In the genomic region with DNA sequence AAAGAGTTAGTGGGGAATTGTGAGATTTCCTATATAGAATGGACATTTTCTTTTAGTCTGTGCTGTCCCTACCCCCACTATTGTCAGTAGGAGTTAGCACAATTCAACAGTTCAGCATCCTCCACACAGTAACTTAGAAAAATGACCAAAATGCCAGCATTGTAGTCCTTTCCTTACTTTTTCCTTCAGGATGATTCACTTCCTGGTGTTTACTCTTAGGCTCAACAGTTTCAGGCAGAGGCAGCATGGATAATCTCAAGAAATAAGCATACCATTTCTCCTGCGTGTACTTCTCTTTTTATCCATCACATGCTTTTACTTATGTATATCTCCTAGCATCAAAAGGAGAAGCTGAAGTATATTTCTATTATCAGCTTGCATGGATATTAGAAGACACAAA, we compare ENCODE assay signal across 22 cellular contexts.
DNase-seq lines count a peak whose midpoint lies in the region; ATAC-seq and TF ChIP-seq lines count a peak whose summit lies in the region.
"Had no signal": no experiment of that assay in that cellular context is flagged by ENCODE, and none has a peak within 500 bp of the region (broad histone marks: within the 10 kb centered on the region; RNA-seq: fewer than 3 reads in every experiment).

No MANE protein-coding gene starts in this region.

- H3K9ac ChIP-seq in IMR-90 (ENCODE audit: low read depth, low read length): no peak overlapping the region

- H3K9me3 ChIP-seq in IMR-90 (ENCODE audit: control insufficient read depth, insufficient read depth, low read length): no peaks in the 10 kb centered on the region
- H3K9me3 ChIP-seq: breast epithelium, heart left ventricle had no signal

- H4K91ac ChIP-seq in IMR-90 (ENCODE audit: insufficient read depth, low read depth, low read length): peak overlapping the region; percentile 36; the same call in 1 of the 2 replicates

- H3K4me2 ChIP-seq in IMR-90 (ENCODE audit: low read depth, low read length): peak overlapping the region; percentile 34; the same call in 1 of the 2 replicates

- H2AK5ac ChIP-seq in IMR-90 (ENCODE audit: low read depth, low read length): no peak overlapping the region

- H3K36me3 ChIP-seq in BJ (ENCODE audit: control insufficient read depth, insufficient read depth, low read length) (no peaks in the 10 kb centered on the region), IMR-90 (ENCODE audit: control insufficient read depth, insufficient read depth, low read length) (no peaks in the 10 kb centered on the region)
- H3K36me3 ChIP-seq: breast epithelium, heart left ventricle, stomach had no signal

- H2BK5ac ChIP-seq in IMR-90 (ENCODE audit: low read depth, low read length, poor library complexity, severe bottlenecking): peak overlapping the region; percentile 87

- peak overlapping the region; percentile 70; the same call in 1 of the 2 replicates for H3K56ac ChIP-seq in IMR-90 (ENCODE audit: extremely low read depth, insufficient read depth, low read length)

- peaks cover 8% of the 10 kb centered on the region for H3K4me1 ChIP-seq in IMR-90 (ENCODE audit: control insufficient read depth, insufficient read depth, low read length)
- H3K4me1 ChIP-seq: breast epithelium, heart left ventricle, stomach had no signal

- peak overlapping the region; percentile 83; the same call in 1 of the 2 replicates for H3K14ac ChIP-seq in IMR-90 (replicated peaks; ENCODE audit: low read depth, low read length)

- peak overlapping the region; percentile 75; the same call in 2 of the 3 replicates for H2BK15ac ChIP-seq in IMR-90 (ENCODE audit: low read depth, low read length)

- peak; percentile 15 for DNase-seq in BJ (ENCODE audit: low read depth)
- peak; percentile 84 for DNase-seq in IMR-90
- DNase-seq in choroid plexus epithelial cell (ENCODE audit: low read depth): peak; percentile 33
- DNase-seq in hepatic stellate cell (ENCODE audit: low spot score): peak; percentile 40
- no peak for DNase-seq in occipital lobe (lab: John Stamatoyannopoulos, UW)
- no peak for DNase-seq in epidermal melanocyte (ENCODE audit: insufficient read length, low spot score)
- DNase-seq: activated CD4-positive, alpha-beta T cell treated with anti-CD3 and anti-CD28 coated beads for 36 hours; activated CD8-positive, alpha-beta memory T cell treated with anti-CD3 and anti-CD28 coated beads, Interleukin-2, amount 10 ng/mL, durations not matched to agents 7 days and 5 days; COR-L47; heart left ventricle; MM.1S; NCI-H1436 treated with DMSO at 0.1 percent for 48 hours; NCI-H2171; NCI-H526 treated with DMSO at 0.1 percent for 48 hours; stimulated activated CD4-positive, alpha-beta T cell treated with anti-CD3 and anti-CD28 coated beads, Interleukin-4, amount 100 ng/mL, for 4 hours; stomach; T-cell; trophoblast cell had no signal

- intact Hi-C loops in IMR-90 (cut with micrococcal nuclease): no loop called here

- in situ Hi-C loops in IMR-90 (cut with MboI; ENCODE audit: low sequenced_read_pairs): no loop called here

- no peak overlapping the region for H2AK9ac ChIP-seq in IMR-90 (replicated peaks; ENCODE audit: low read depth, low read length, poor library complexity)

- peak overlapping the region; percentile 83 for H3K4ac ChIP-seq in IMR-90 (ENCODE audit: low read depth, low read length)

- no peak for TF ChIP-seq RAD21 in IMR-90 (IDR thresholded peaks at IDR 0.05; ENCODE audit: low read length)

- peak overlapping the region; percentile 99 for H2BK20ac ChIP-seq in IMR-90 (ENCODE audit: low read depth, low read length)

- ATAC-seq in IMR-90 (ENCODE audit: low read depth) (peak; percentile 98), GM21390 (IDR thresholded peaks at IDR 0.05; ENCODE audit: unreplicated experiment) (no peak), GM21423 (IDR thresholded peaks at IDR 0.05; ENCODE audit: unreplicated experiment) (no peak)
- ATAC-seq: activated CD4-positive, alpha-beta T cell treated with anti-CD3 and anti-CD28 coated beads for 36 hours; activated CD8-positive, alpha-beta memory T cell treated with anti-CD3 and anti-CD28 coated beads, Interleukin-2, amount 10 ng/mL, durations not matched to agents 7 days and 5 days; heart left ventricle; Right ventricle myocardium inferior; T-cell had no signal

- no peak overlapping the region for H2AFZ ChIP-seq in IMR-90 (replicated peaks; ENCODE audit: low read length, poor library complexity)

- H3K23ac ChIP-seq in IMR-90 (ENCODE audit: low read depth, low read length): peak overlapping the region; percentile 28; the same call in 1 of the 2 replicates

- H3K9me1 ChIP-seq in IMR-90 (ENCODE audit: insufficient read depth, low read length): 0 out of 2 replicates have a peak, but pooled peaks cover 3% of the 10 kb centered on the region

- H3K27ac ChIP-seq in IMR-90 (ENCODE audit: insufficient read depth, low read length): no peak overlapping the region
- H3K27ac ChIP-seq: breast epithelium, heart left ventricle, stomach had no signal

- H3K18ac ChIP-seq in IMR-90 (ENCODE audit: low read depth, low read length): peak overlapping the region; percentile 22; the same call in 1 of the 2 replicates

- H3K4me3 ChIP-seq in BJ (ENCODE audit: low read depth, low read length) (no peak overlapping the region), IMR-90 (ENCODE audit: insufficient read depth, low read depth, low read length) (no peak overlapping the region), choroid plexus epithelial cell (ENCODE audit: low read depth, low read length) (no peak overlapping the region)
- H3K4me3 ChIP-seq: breast epithelium, heart left ventricle, stomach had no signal

- H3K27me3 ChIP-seq in BJ (ENCODE audit: control insufficient read depth, insufficient read depth, low read length) (no peaks in the 10 kb centered on the region), IMR-90 (ENCODE audit: control insufficient read depth, insufficient read depth, low read length) (no peaks in the 10 kb centered on the region)
- H3K27me3 ChIP-seq: breast epithelium, heart left ventricle, stomach had no signal

- H3K79me1 ChIP-seq in IMR-90 (ENCODE audit: low read depth in 1 of 2, low read length in 2 of 2): no peaks in the 10 kb centered on the region

- POLR2A ChIA-PET in BJ (lab: Charles Lee) (no interaction called here), IMR-90 (lab: Charles Lee; ENCODE audit: unreplicated experiment) (no interaction called here)

- no TSS peak for BruUV-seq in IMR-90 (replicated peaks; lab: Mats Ljungman, UMichigan)

- CTCF ChIA-PET in BJ (lab: Yijun Ruan, JAX) (interaction anchor here (1.4 kb wide), 1 partner anchor 10 kb away, joined by 5 read pairs; no protein-coding TSS in a partner anchor), IMR-90 (lab: Yijun Ruan, JAX) (interaction anchor here (1.5 kb wide), 1 partner anchor 67 kb away, joined by 3 read pairs; no protein-coding TSS in a partner anchor)

- no peak for TF ChIP-seq POLR2A in IMR-90 (IDR thresholded peaks at IDR 0.05; ENCODE audit: low read depth, low read length)

- no CpG with 5 or more reads among the region's 1 CpG for WGBS in IMR-90 (ENCODE audit: extremely low coverage in 2 of 2, insufficient read length in 1 of 2), 2 experiments

- H4K8ac ChIP-seq in IMR-90 (ENCODE audit: low read depth in 2 of 2, low read length in 2 of 2): peak overlapping the region in 1 of 2 experiments; percentile 84; a peak in 3 of 4 replicates

- peak overlapping the region; percentile 92 for H2BK120ac ChIP-seq in IMR-90 (ENCODE audit: low read depth, low read length)

- no peaks in the 10 kb centered on the region for H4K20me1 ChIP-seq in IMR-90 (ENCODE audit: insufficient read depth, low read length)

- dilution Hi-C loops in IMR-90 (cut with HindIII; ENCODE audit: low sequenced_read_pairs, unreplicated experiment): no loop called here

- TF ChIP-seq CTCF in BJ (IDR thresholded peaks at IDR 0.05; ENCODE audit: insufficient read depth, low read depth, low read length) (no peak), IMR-90 (conservative IDR thresholded peaks at IDR 0.05; ENCODE audit: low read depth, low read length) (no peak), choroid plexus epithelial cell (conservative IDR thresholded peaks at IDR 0.05; ENCODE audit: low read depth, low read length) (no peak)

- H4K5ac ChIP-seq in IMR-90 (ENCODE audit: low read depth, low read length): no peak overlapping the region

TF ChIP-seq in IMR-90, 13 proteins besides CTCF, POLR2A, EP300 and RAD21:
- no peak for TF ChIP-seq MAZ (IDR thresholded peaks at IDR 0.05; ENCODE audit: borderline replicate concordance, low read depth, low read length)
- TF ChIP-seq SMC3 (IDR thresholded peaks at IDR 0.05; ENCODE audit: low read depth, low read length): no peak
- TF ChIP-seq RFX5 (IDR thresholded peaks at IDR 0.05; ENCODE audit: low read depth, low read length): no peak
- no peak for TF ChIP-seq CHD1 (IDR thresholded peaks at IDR 0.05; ENCODE audit: low read depth, low read length)
- TF ChIP-seq CEBPB (IDR thresholded peaks at IDR 0.05; ENCODE audit: low read depth, low read length): no peak
- no peak for TF ChIP-seq NFE2L2 (IDR thresholded peaks at IDR 0.05; ENCODE audit: low read depth, low read length)
- TF ChIP-seq, protein P1, sequence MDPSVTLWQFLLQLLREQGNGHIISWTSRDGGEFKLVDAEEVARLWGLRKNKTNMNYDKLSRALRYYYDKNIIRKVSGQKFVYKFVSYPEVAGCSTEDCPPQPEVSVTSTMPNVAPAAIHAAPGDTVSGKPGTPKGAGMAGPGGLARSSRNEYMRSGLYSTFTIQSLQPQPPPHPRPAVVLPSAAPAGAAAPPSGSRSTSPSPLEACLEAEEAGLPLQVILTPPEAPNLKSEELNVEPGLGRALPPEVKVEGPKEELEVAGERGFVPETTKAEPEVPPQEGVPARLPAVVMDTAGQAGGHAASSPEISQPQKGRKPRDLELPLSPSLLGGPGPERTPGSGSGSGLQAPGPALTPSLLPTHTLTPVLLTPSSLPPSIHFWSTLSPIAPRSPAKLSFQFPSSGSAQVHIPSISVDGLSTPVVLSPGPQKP (IDR thresholded peaks at IDR 0.05; ENCODE audit: borderline replicate concordance, low read depth, low read length): no peak
- TF ChIP-seq, protein P2, sequence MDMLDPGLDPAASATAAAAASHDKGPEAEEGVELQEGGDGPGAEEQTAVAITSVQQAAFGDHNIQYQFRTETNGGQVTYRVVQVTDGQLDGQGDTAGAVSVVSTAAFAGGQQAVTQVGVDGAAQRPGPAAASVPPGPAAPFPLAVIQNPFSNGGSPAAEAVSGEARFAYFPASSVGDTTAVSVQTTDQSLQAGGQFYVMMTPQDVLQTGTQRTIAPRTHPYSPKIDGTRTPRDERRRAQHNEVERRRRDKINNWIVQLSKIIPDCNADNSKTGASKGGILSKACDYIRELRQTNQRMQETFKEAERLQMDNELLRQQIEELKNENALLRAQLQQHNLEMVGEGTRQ (IDR thresholded peaks at IDR 0.05; ENCODE audit: low read depth, low read length): no peak
- peak; percentile 48; the same call in 1 of the 2 replicates for TF ChIP-seq FOS (IDR thresholded peaks at IDR 0.05; ENCODE audit: low read depth, low read length)
- TF ChIP-seq BHLHE40 (IDR thresholded peaks at IDR 0.05; ENCODE audit: low read depth, low read length): 0 out of 2 replicates have a peak, but pooled peaks have one; percentile 15
- TF ChIP-seq MAFK (IDR thresholded peaks at IDR 0.05; ENCODE audit: low read depth, low read length): no peak
- TF ChIP-seq MXI1 (IDR thresholded peaks at IDR 0.05; ENCODE audit: borderline replicate concordance, low read depth, low read length): no peak
- TF ChIP-seq RCOR1 (IDR thresholded peaks at IDR 0.05; ENCODE audit: insufficient replicate concordance, low read length): no peak

Comparison
In these comparisons a context has a peak if more than half of its experiments do, and no peak if none do; other contexts are left out.
1. DNase-seq: peak in BJ (single experiment), IMR-90 (single experiment), choroid plexus epithelial cell (single experiment) and hepatic stellate cell (single experiment); none in occipital lobe (single experiment) and epidermal melanocyte (single experiment).